12 cellular contexts compared by ENCODE assay signal in the genomic region with DNA sequence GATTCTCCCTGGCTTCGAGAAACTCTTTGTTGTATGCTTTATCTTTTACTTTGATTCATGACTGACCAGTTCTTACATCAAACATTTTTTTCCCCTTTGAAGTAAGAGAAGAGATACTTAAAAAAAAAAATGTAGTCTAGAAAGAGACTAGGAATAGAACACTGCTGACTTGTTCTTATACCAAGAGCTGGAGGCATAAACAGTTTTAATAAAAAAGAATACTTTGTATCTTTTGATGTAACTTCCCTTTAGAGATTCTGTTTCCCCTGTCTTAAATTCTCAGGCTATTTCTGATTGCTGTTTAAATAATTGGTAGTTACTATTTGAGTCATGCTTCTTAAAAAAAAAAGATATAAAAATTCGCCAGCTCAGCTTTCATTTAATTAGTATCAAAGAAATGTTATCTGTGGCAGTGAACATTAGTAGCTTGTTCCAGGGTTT. TPM values are rescaled to one million over a fixed set of nuclear protein-coding genes. Genes with fewer than 3 reads are reported as not detected.
DNase-seq lines count a peak whose midpoint lies in the region; ATAC-seq and TF ChIP-seq lines count a peak whose summit lies in the region.
"Had no signal": no experiment of that assay in that cellular context is flagged by ENCODE, and none has a peak within 500 bp of the region (broad histone marks: within the 10 kb centered on the region; RNA-seq: fewer than 3 reads in every experiment).

No MANE protein-coding gene starts in this region.

- no peak overlapping the region for H3K4me3 ChIP-seq in stomach smooth muscle (ENCODE audit: low read length in 2 of 2)
- H3K4me3 ChIP-seq: suprapubic skin had no signal

- H3K36me3 ChIP-seq in stomach smooth muscle (ENCODE audit: control insufficient read depth in 2 of 2, insufficient read depth in 2 of 2, low read length in 2 of 2): no peaks in the 10 kb centered on the region
- H3K36me3 ChIP-seq: suprapubic skin had no signal

- TF ChIP-seq CTCF in activated CD8-positive, alpha-beta T cell treated with anti-CD3 and anti-CD28 coated beads for 36 hours (IDR thresholded peaks at IDR 0.05): no peak

- H3K9me3 Mint-ChIP-seq in activated naive CD4-positive, alpha-beta T cell treated with anti-CD3 and anti-CD28 coated beads for 36 hours: no peaks in the 10 kb centered on the region
- H3K9me3 Mint-ChIP-seq in activated naive CD4-positive, alpha-beta T cell treated with anti-CD3 and anti-CD28 coated beads, Interleukin-2, amount 10 ng/mL, durations not matched to agents 7 days and 5 days: no peaks in the 10 kb centered on the region
- H3K9me3 Mint-ChIP-seq in activated CD8-positive, alpha-beta T cell treated with anti-CD3 and anti-CD28 coated beads for 36 hours: no peaks in the 10 kb centered on the region
- no peaks in the 10 kb centered on the region for H3K9me3 Mint-ChIP-seq in immature natural killer cell
- H3K9me3 Mint-ChIP-seq: naive B cell had no signal

- POLR2A ChIA-PET in activated CD8-positive, alpha-beta T cell treated with anti-CD3 and anti-CD28 coated beads for 36 hours (lab: Charles Lee): interaction anchor here (0.7 to 1.0 kb wide), 2 partner anchors 77 to 299 kb away, joined by 3 to 4 read pairs; no protein-coding TSS in a partner anchor

- no peak for DNase-seq in activated naive CD4-positive, alpha-beta T cell treated with anti-CD3 and anti-CD28 coated beads for 36 hours
- no peak for DNase-seq in activated naive CD4-positive, alpha-beta T cell treated with anti-CD3 and anti-CD28 coated beads, Interleukin-2, amount 10 ng/mL, durations not matched to agents 7 days and 5 days
- DNase-seq in activated CD8-positive, alpha-beta T cell treated with anti-CD3 and anti-CD28 coated beads for 36 hours: no peak
- DNase-seq in immature natural killer cell (no peak), NCI-H510A treated with DMSO at 0.1 percent for 48 hours (lab: John Stamatoyannopoulos, UW) (no peak)
- DNase-seq: GDM1, naive B cell, NCI-H1694 had no signal

- H3K27me3 ChIP-seq in stomach smooth muscle (ENCODE audit: control insufficient read depth in 1 of 2, insufficient read depth in 2 of 2, low read length in 2 of 2): no peaks in the 10 kb centered on the region
- H3K27me3 ChIP-seq: suprapubic skin had no signal

- no peak for ATAC-seq in activated CD8-positive, alpha-beta T cell treated with anti-CD3 and anti-CD28 coated beads for 36 hours
- no peak for ATAC-seq in GM18868 (IDR thresholded peaks at IDR 0.05; ENCODE audit: unreplicated experiment)
- no peak for ATAC-seq in GM21717 (IDR thresholded peaks at IDR 0.05; ENCODE audit: unreplicated experiment)

- CTCF ChIA-PET in activated naive CD4-positive, alpha-beta T cell treated with anti-CD3 and anti-CD28 coated beads for 36 hours (lab: Charles Lee): interaction anchor here (0.6 kb wide), 1 partner anchor 59 kb away, joined by 3 read pairs; no protein-coding TSS in a partner anchor
- CTCF ChIA-PET in activated naive CD4-positive, alpha-beta T cell treated with anti-CD3 and anti-CD28 coated beads, Interleukin-2, amount 10 ng/mL, durations not matched to agents 7 days and 5 days (lab: Charles Lee): no interaction called here
- CTCF ChIA-PET in activated CD8-positive, alpha-beta T cell treated with anti-CD3 and anti-CD28 coated beads for 36 hours (lab: Charles Lee): interaction anchor here (0.7 to 1.3 kb wide), 4 partner anchors 29 to 455 kb away, joined by 3 read pairs; no protein-coding TSS in a partner anchor

- peaks cover 74% of the 10 kb centered on the region for H3K4me1 Mint-ChIP-seq in activated naive CD4-positive, alpha-beta T cell treated with anti-CD3 and anti-CD28 coated beads for 36 hours (ENCODE audit: low read depth)
- peaks cover 78% of the 10 kb centered on the region for H3K4me1 Mint-ChIP-seq in activated naive CD4-positive, alpha-beta T cell treated with anti-CD3 and anti-CD28 coated beads, Interleukin-2, amount 10 ng/mL, durations not matched to agents 7 days and 5 days
- H3K4me1 Mint-ChIP-seq in activated CD8-positive, alpha-beta T cell treated with anti-CD3 and anti-CD28 coated beads for 36 hours (ENCODE audit: low read depth): peaks cover 70% of the 10 kb centered on the region
- H3K4me1 Mint-ChIP-seq in immature natural killer cell: peaks cover 68 to 80% of the 10 kb centered on the region in 2 donors

- H3K4me3 Mint-ChIP-seq in activated naive CD4-positive, alpha-beta T cell treated with anti-CD3 and anti-CD28 coated beads for 36 hours: peak overlapping the region; percentile 93
- H3K4me3 Mint-ChIP-seq in activated naive CD4-positive, alpha-beta T cell treated with anti-CD3 and anti-CD28 coated beads, Interleukin-2, amount 10 ng/mL, durations not matched to agents 7 days and 5 days: no peak overlapping the region
- H3K4me3 Mint-ChIP-seq in activated CD8-positive, alpha-beta T cell treated with anti-CD3 and anti-CD28 coated beads for 36 hours: peak overlapping the region; percentile 96
- no peak overlapping the region for H3K4me3 Mint-ChIP-seq in immature natural killer cell

- no peak overlapping the region for H3K9ac ChIP-seq in stomach smooth muscle (ENCODE audit: low read length in 2 of 2)

- no peaks in the 10 kb centered on the region for H3K9me3 ChIP-seq in stomach smooth muscle (ENCODE audit: control insufficient read depth in 2 of 2, low read length in 2 of 2)
- H3K9me3 ChIP-seq: suprapubic skin had no signal

- H3K27ac Mint-ChIP-seq in activated naive CD4-positive, alpha-beta T cell treated with anti-CD3 and anti-CD28 coated beads for 36 hours: peak overlapping the region; percentile 95
- no peak overlapping the region for H3K27ac Mint-ChIP-seq in activated naive CD4-positive, alpha-beta T cell treated with anti-CD3 and anti-CD28 coated beads, Interleukin-2, amount 10 ng/mL, durations not matched to agents 7 days and 5 days
- H3K27ac Mint-ChIP-seq in activated CD8-positive, alpha-beta T cell treated with anti-CD3 and anti-CD28 coated beads for 36 hours: peak overlapping the region; percentile 95
- peak overlapping the region in 4 of 6 donors; percentile 27 to 79 (median 48) for H3K27ac Mint-ChIP-seq in immature natural killer cell

- peaks cover 57% of the 10 kb centered on the region for H3K4me1 ChIP-seq in stomach smooth muscle (ENCODE audit: control insufficient read depth, insufficient read depth, low read length)

- H3K36me3 Mint-ChIP-seq in activated naive CD4-positive, alpha-beta T cell treated with anti-CD3 and anti-CD28 coated beads for 36 hours (ENCODE audit: low read depth): peaks cover 28% of the 10 kb centered on the region
- peaks cover 34% of the 10 kb centered on the region for H3K36me3 Mint-ChIP-seq in activated naive CD4-positive, alpha-beta T cell treated with anti-CD3 and anti-CD28 coated beads, Interleukin-2, amount 10 ng/mL, durations not matched to agents 7 days and 5 days
- peaks cover 45% of the 10 kb centered on the region for H3K36me3 Mint-ChIP-seq in activated CD8-positive, alpha-beta T cell treated with anti-CD3 and anti-CD28 coated beads for 36 hours (ENCODE audit: low read depth)
- H3K36me3 Mint-ChIP-seq in immature natural killer cell: no peaks in the 10 kb centered on the region
- H3K36me3 Mint-ChIP-seq: naive B cell had no signal

- H3K27me3 Mint-ChIP-seq in activated naive CD4-positive, alpha-beta T cell treated with anti-CD3 and anti-CD28 coated beads for 36 hours (ENCODE audit: low read depth): no peaks in the 10 kb centered on the region
- no peaks in the 10 kb centered on the region for H3K27me3 Mint-ChIP-seq in activated naive CD4-positive, alpha-beta T cell treated with anti-CD3 and anti-CD28 coated beads, Interleukin-2, amount 10 ng/mL, durations not matched to agents 7 days and 5 days
- no peaks in the 10 kb centered on the region for H3K27me3 Mint-ChIP-seq in activated CD8-positive, alpha-beta T cell treated with anti-CD3 and anti-CD28 coated beads for 36 hours
- peaks cover 11% of the 10 kb centered on the region in 3 donors for H3K27me3 Mint-ChIP-seq in immature natural killer cell (ENCODE audit: low read depth in 3 of 3)
- H3K27me3 Mint-ChIP-seq: naive B cell had no signal

- peak overlapping the region; percentile 8 for H3K27ac ChIP-seq in stomach smooth muscle (ENCODE audit: low read length)
- H3K27ac ChIP-seq: suprapubic skin had no signal

- intact Hi-C loops in activated naive CD4-positive, alpha-beta T cell treated with anti-CD3 and anti-CD28 coated beads for 36 hours (cut with micrococcal nuclease): no loop called here
- intact Hi-C loops in activated CD8-positive, alpha-beta T cell treated with anti-CD3 and anti-CD28 coated beads for 36 hours (cut with micrococcal nuclease): loop anchor here (5.0 kb wide), 1 partner anchor 44 kb away; no protein-coding TSS in a partner anchor

RNA-seq across cellular contexts. Expression of gene ASXL1, which starts 4.8 kb away (rescaled TPM):
- 100 to 1,000 TPM; 155 to 162 TPM for total RNA-seq in activated naive CD4-positive, alpha-beta T cell treated with anti-CD3 and anti-CD28 coated beads for 36 hours
- 100 to 1,000 TPM; 129 to 137 TPM for total RNA-seq in activated CD8-positive, alpha-beta T cell treated with anti-CD3 and anti-CD28 coated beads for 36 hours
- polyA plus RNA-seq in immature natural killer cell: 10 to 100 TPM in 1 of 3 donors, 1 to 10 TPM in 2; 2.9 to 11.0 (median 5.3) TPM

Comparison
In these comparisons a context has a peak if more than half of its experiments do, and no peak if none do; other contexts are left out.
1. H3K4me3 Mint-ChIP-seq: peak in activated naive CD4-positive, alpha-beta T cell treated with anti-CD3 and anti-CD28 coated beads for 36 hours (single experiment) and activated CD8-positive, alpha-beta T cell treated with anti-CD3 and anti-CD28 coated beads for 36 hours (single experiment); none in activated naive CD4-positive, alpha-beta T cell treated with anti-CD3 and anti-CD28 coated beads, Interleukin-2, amount 10 ng/mL, durations not matched to agents 7 days and 5 days (single experiment) and immature natural killer cell (0 of 5).